ENCODE assay signal across 8 cellular contexts in the genomic region with DNA sequence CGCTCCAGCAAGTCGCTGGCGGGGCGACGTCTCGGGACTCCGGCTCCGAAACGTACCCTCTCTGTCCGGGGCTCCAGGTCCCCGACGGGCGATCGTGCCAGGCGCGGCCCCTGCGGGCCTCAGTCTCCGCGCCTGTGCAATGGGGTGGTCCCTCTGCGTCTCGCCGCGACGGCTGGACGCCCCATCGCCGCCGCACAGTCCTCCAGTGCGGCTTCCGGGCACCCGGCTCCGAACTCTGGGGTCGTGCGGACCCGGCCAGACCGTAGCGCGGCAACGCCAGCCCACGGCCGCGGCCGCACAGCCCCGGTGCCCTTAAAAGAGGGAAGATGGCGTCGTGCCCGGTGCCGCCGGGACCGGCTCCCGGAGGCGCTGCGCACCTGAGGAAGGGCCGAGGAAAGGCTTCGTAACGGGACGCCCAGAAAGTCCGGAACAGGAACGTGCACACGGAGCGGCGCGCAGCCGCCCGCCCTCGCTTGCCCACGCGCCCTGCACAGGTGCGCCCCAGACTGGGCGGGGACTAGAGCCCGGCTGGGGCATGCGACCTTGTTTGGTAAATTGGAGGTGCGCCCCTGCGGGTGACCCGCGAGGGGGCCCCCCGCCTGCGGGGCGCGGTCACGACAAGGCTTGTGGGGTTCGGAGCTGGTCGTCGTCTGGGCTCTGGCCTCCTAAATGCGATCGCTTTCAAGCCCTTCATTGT. TPM values are rescaled to one million over a fixed set of nuclear protein-coding genes. Genes with fewer than 3 reads are reported as not detected.
DNase-seq lines count a peak whose midpoint lies in the region; ATAC-seq, FAIRE-seq and TF ChIP-seq lines count a peak whose summit lies in the region.

No MANE protein-coding gene starts in this region.

- H3K27me3 ChIP-seq in MM.1S (replicated peaks; ENCODE audit: insufficient read depth, low read length), result peaks cover 17% of the 10 kb centered on the region; the same call in 1 of the 2 replicates
- H3K27me3 ChIP-seq in foreskin keratinocyte, result peaks cover 14% of the 10 kb centered on the region

- no peaks in the 10 kb centered on the region for H3K79me2 ChIP-seq in MM.1S (ENCODE audit: low read length)

- peak; percentile 55 for DNase-seq in GM12891 (ENCODE audit: insufficient read length, low spot score)
- DNase-seq in MM.1S, result peak; percentile 34
- peak; percentile 16 for DNase-seq in activated T-cell treated with anti-CD3 and anti-CD28 coated beads for 48 hours (ENCODE audit: low read depth)
- DNase-seq in foreskin keratinocyte, result peak in 1 of 2 donors; percentile 25
- DNase-seq in progenitor cell of endocrine pancreas (ENCODE audit: low spot score, unreplicated experiment), result no peak
- DNase-seq in anterior cingulate cortex (lab: John Stamatoyannopoulos, UW), result no peak

- H3K4me3 ChIP-seq in MM.1S (ENCODE audit: low read length), result peak overlapping the region; percentile 74

- no peak for TF ChIP-seq CTCF in MM.1S (IDR thresholded peaks at IDR 0.05; ENCODE audit: low read length)
- TF ChIP-seq CTCF in foreskin keratinocyte (conservative IDR thresholded peaks at IDR 0.05), result peak; percentile 42
- no peak for TF ChIP-seq CTCF in progenitor cell of endocrine pancreas (IDR thresholded peaks at IDR 0.05; ENCODE audit: unreplicated experiment)

- peak overlapping the region; percentile 52; the same call in 1 of the 2 replicates for H3K9ac ChIP-seq in MM.1S (ENCODE audit: low read length)

- H3F3A ChIP-seq in MM.1S (ENCODE audit: insufficient read depth, low read length), result no peaks in the 10 kb centered on the region

- no peaks in the 10 kb centered on the region for H3K36me3 ChIP-seq in MM.1S (replicated peaks; ENCODE audit: insufficient read depth, low read length)

- H3K4me1 ChIP-seq in MM.1S (ENCODE audit: low read length), result peaks cover 3% of the 10 kb centered on the region; the same call in 1 of the 2 replicates
- H3K4me1 ChIP-seq in foreskin keratinocyte, result no peaks in the 10 kb centered on the region

- peaks cover 52% of the 10 kb centered on the region for H3K27me3 Mint-ChIP-seq in progenitor cell of endocrine pancreas

- H2AFZ ChIP-seq in MM.1S (ENCODE audit: low read length), result peak overlapping the region; percentile 86

- H3K27ac ChIP-seq in MM.1S (ENCODE audit: low read length) (no peak overlapping the region), foreskin keratinocyte (no peak overlapping the region)

- no peaks in the 10 kb centered on the region for H3K9me2 ChIP-seq in MM.1S (replicated peaks; ENCODE audit: insufficient read depth, low read length)

- no peak overlapping the region for H3K27ac Mint-ChIP-seq in progenitor cell of endocrine pancreas

- no peak for TF ChIP-seq POLR2A in GM12891 (IDR thresholded peaks at IDR 0.05; ENCODE audit: low read depth, low read length)

- H3K36me3 Mint-ChIP-seq in progenitor cell of endocrine pancreas (ENCODE audit: insufficient read depth), result no peaks in the 10 kb centered on the region

- peak; percentile 95 for FAIRE-seq in GM12891 (lab: Jason Lieb, UNC)

- H4K20me1 ChIP-seq in MM.1S (ENCODE audit: insufficient read depth, low read length), result no peaks in the 10 kb centered on the region

- peaks cover 14% of the 10 kb centered on the region for H3K4me1 Mint-ChIP-seq in progenitor cell of endocrine pancreas (ENCODE audit: low read depth)

- H3K9me3 Mint-ChIP-seq in progenitor cell of endocrine pancreas (ENCODE audit: low read depth), result no peaks in the 10 kb centered on the region

- peak overlapping the region; percentile 65 for H3K4me3 Mint-ChIP-seq in progenitor cell of endocrine pancreas (ENCODE audit: low read depth)

- ATAC-seq in foreskin keratinocyte, result peak; percentile 68
- no peak for ATAC-seq in HG02973 (IDR thresholded peaks at IDR 0.05; ENCODE audit: unreplicated experiment)
- ATAC-seq in HG02759 (IDR thresholded peaks at IDR 0.05; ENCODE audit: unreplicated experiment), result no peak

- no peaks in the 10 kb centered on the region for H3K9me3 ChIP-seq in MM.1S (replicated peaks; ENCODE audit: insufficient read depth, low read length)

- peak overlapping the region; percentile 97 for H3K4me2 ChIP-seq in MM.1S (ENCODE audit: low read depth, low read length)

TF ChIP-seq in GM12891, 5 proteins besides CTCF, POLR2A, EP300 and RAD21:
- TF ChIP-seq TAF1 (IDR thresholded peaks at IDR 0.05; ENCODE audit: low read depth, low read length), result no peak
- TF ChIP-seq PAX5 (IDR thresholded peaks at IDR 0.05; ENCODE audit: insufficient read depth, low read length, severe bottlenecking), result peak; percentile 13
TF ChIP-seq in GM12891: peak in this region for 1.

RNA-seq across cellular contexts. Expression of a gene that starts 0.5 kb away (rescaled TPM):
- 8.7 TPM for polyA plus RNA-seq in GM12891 (2012; ENCODE audit: low read depth, missing spikeins)
- 7.4 and 11.8 TPM in 2 replicates for total RNA-seq in foreskin keratinocyte
- 7.1 and 12.8 TPM in 2 replicates for polyA plus RNA-seq in foreskin keratinocyte
- total RNA-seq in progenitor cell of endocrine pancreas, result 1.7 and 1.9 TPM in 2 replicates

RNA-seq across cellular contexts. Expression of a gene that starts 21.9 kb away (rescaled TPM):
- polyA plus RNA-seq in GM12891 (2012; ENCODE audit: low read depth, missing spikeins), result 5.2 TPM
- 1.8 and 2.3 TPM in 2 replicates for total RNA-seq in foreskin keratinocyte
- polyA plus RNA-seq in foreskin keratinocyte, result 1.5 and 2.7 TPM in 2 replicates
- total RNA-seq in progenitor cell of endocrine pancreas, result 11.9 and 12.4 TPM in 2 replicates

RNA-seq across cellular contexts. Expression of a gene that starts 32.1 kb away (rescaled TPM):
- polyA plus RNA-seq in GM12891 (2012; ENCODE audit: low read depth, missing spikeins), result 12.8 TPM
- total RNA-seq in foreskin keratinocyte, result 15.9 and 16.7 TPM in 2 replicates
- 19.3 and 24.5 TPM in 2 replicates for polyA plus RNA-seq in foreskin keratinocyte
- 20.4 and 24.0 TPM in 2 replicates for total RNA-seq in progenitor cell of endocrine pancreas

RNA-seq across cellular contexts. Expression of a gene that starts 40.3 kb away (rescaled TPM):
- polyA plus RNA-seq in GM12891 (2012; ENCODE audit: low read depth, missing spikeins), result 5.6 TPM
- total RNA-seq in foreskin keratinocyte (364 and 470 TPM in 2 replicates), progenitor cell of endocrine pancreas (0.79 and 1.2 TPM in 2 replicates)
- 560 and 763 TPM in 2 replicates for polyA plus RNA-seq in foreskin keratinocyte

Comparison
In these comparisons a context has a peak if more than half of its experiments do, and no peak if none do; other contexts are left out.
1. DNase-seq: peak in GM12891 (single experiment), MM.1S (single experiment) and activated T-cell treated with anti-CD3 and anti-CD28 coated beads for 48 hours (single experiment); none in progenitor cell of endocrine pancreas (single experiment) and anterior cingulate cortex (0 of 58).